Comparison of ENCODE assay signal across 1 cellular context in genomic region chr22:50581950-50582561, GRCh38.
TF ChIP-seq lines count a peak whose summit lies in the region.

No MANE protein-coding gene starts in this region.

TF ChIP-seq in HepG2, 621 proteins besides CTCF, POLR2A, EP300 and RAD21 (continued from another document and continues in another):
- TF ChIP-seq, protein P1, sequence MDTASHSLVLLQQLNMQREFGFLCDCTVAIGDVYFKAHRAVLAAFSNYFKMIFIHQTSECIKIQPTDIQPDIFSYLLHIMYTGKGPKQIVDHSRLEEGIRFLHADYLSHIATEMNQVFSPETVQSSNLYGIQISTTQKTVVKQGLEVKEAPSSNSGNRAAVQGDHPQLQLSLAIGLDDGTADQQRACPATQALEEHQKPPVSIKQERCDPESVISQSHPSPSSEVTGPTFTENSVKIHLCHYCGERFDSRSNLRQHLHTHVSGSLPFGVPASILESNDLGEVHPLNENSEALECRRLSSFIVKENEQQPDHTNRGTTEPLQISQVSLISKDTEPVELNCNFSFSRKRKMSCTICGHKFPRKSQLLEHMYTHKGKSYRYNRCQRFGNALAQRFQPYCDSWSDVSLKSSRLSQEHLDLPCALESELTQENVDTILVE (CRISPR knock-in tag; IDR thresholded peaks at IDR 0.05), result peak; percentile 92; the same call in 1 of the 2 replicates
- TF ChIP-seq NR0B2 (CRISPR knock-in tag; IDR thresholded peaks at IDR 0.05) (no peak), ZNF557 (CRISPR knock-in tag; IDR thresholded peaks at IDR 0.05) (no peak), ZNF777 (CRISPR knock-in tag; IDR thresholded peaks at IDR 0.05) (no peak), ZNF205 (CRISPR knock-in tag; IDR thresholded peaks at IDR 0.05) (no peak), HNF4G (IDR thresholded peaks at IDR 0.05; ENCODE audit: borderline replicate concordance, low read depth, low read length) (no peak), HNF4G (CRISPR knock-in tag; IDR thresholded peaks at IDR 0.05; ENCODE audit: borderline replicate concordance, low read depth) (no peak), GTF3A (CRISPR knock-in tag; conservative IDR thresholded peaks at IDR 0.05) (no peak), TAF1 (CRISPR knock-in tag; IDR thresholded peaks at IDR 0.05) (no peak; the same call in 1 of the 2 replicates), TEF (CRISPR knock-in tag; IDR thresholded peaks at IDR 0.05) (no peak), NR2F1 (CRISPR knock-in tag; IDR thresholded peaks at IDR 0.05) (peak in 1 of 2 experiments; percentile 90; a peak in 1 of 4 replicates), SMARCE1 (IDR thresholded peaks at IDR 0.05; ENCODE audit: borderline replicate concordance) (no peak), MEIS2 (CRISPR knock-in tag; IDR thresholded peaks at IDR 0.05) (no peak), ATRX (CRISPR knock-in tag; IDR thresholded peaks at IDR 0.05; ENCODE audit: borderline replicate concordance) (no peak), ZNF776 (CRISPR knock-in tag; IDR thresholded peaks at IDR 0.05) (no peak), ZNF660 (CRISPR knock-in tag; IDR thresholded peaks at IDR 0.05; ENCODE audit: borderline replicate concordance, low read depth) (no peak), SP140L (CRISPR knock-in tag; IDR thresholded peaks at IDR 0.05; ENCODE audit: borderline replicate concordance) (no peak), TBX3 (IDR thresholded peaks at IDR 0.05; ENCODE audit: borderline replicate concordance) (no peak), NFYB (CRISPR knock-in tag; IDR thresholded peaks at IDR 0.05) (no peak), NR2F2 (IDR thresholded peaks at IDR 0.05; ENCODE audit: borderline replicate concordance, low read depth) (peak; percentile 67; the same call in 1 of the 2 replicates), TOE1 (CRISPR knock-in tag; IDR thresholded peaks at IDR 0.05) (no peak), ZNF331 (CRISPR knock-in tag; IDR thresholded peaks at IDR 0.05) (no peak), ZNF652 (CRISPR knock-in tag; IDR thresholded peaks at IDR 0.05; ENCODE audit: borderline replicate concordance, low read depth) (no peak), TBL1XR1 (IDR thresholded peaks at IDR 0.05; ENCODE audit: borderline replicate concordance, low read length, partially characterized antibody) (peak; percentile 3), ZNF44 (CRISPR knock-in tag; IDR thresholded peaks at IDR 0.05) (no peak), ZNF616 (CRISPR knock-in tag; IDR thresholded peaks at IDR 0.05; ENCODE audit: low read depth) (no peak), ZBTB3 (CRISPR knock-in tag; IDR thresholded peaks at IDR 0.05; ENCODE audit: borderline replicate concordance, low read depth) (no peak), ZNF567 (CRISPR knock-in tag; IDR thresholded peaks at IDR 0.05; ENCODE audit: borderline replicate concordance) (no peak), ZNF430 (CRISPR knock-in tag; IDR thresholded peaks at IDR 0.05) (peak; percentile 19; the same call in 1 of the 2 replicates), RNF2 (conservative IDR thresholded peaks at IDR 0.05; ENCODE audit: low read depth) (no peak)
- TF ChIP-seq, protein P2, sequence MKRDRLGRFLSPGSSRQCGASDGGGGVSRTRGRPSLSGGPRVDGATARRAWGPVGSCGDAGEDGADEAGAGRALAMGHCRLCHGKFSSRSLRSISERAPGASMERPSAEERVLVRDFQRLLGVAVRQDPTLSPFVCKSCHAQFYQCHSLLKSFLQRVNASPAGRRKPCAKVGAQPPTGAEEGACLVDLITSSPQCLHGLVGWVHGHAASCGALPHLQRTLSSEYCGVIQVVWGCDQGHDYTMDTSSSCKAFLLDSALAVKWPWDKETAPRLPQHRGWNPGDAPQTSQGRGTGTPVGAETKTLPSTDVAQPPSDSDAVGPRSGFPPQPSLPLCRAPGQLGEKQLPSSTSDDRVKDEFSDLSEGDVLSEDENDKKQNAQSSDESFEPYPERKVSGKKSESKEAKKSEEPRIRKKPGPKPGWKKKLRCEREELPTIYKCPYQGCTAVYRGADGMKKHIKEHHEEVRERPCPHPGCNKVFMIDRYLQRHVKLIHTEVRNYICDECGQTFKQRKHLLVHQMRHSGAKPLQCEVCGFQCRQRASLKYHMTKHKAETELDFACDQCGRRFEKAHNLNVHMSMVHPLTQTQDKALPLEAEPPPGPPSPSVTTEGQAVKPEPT (CRISPR knock-in tag; IDR thresholded peaks at IDR 0.05; ENCODE audit: low read depth), result no peak
- TF ChIP-seq, protein P3, sequence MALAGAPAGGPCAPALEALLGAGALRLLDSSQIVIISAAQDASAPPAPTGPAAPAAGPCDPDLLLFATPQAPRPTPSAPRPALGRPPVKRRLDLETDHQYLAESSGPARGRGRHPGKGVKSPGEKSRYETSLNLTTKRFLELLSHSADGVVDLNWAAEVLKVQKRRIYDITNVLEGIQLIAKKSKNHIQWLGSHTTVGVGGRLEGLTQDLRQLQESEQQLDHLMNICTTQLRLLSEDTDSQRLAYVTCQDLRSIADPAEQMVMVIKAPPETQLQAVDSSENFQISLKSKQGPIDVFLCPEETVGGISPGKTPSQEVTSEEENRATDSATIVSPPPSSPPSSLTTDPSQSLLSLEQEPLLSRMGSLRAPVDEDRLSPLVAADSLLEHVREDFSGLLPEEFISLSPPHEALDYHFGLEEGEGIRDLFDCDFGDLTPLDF (CRISPR knock-in tag; IDR thresholded peaks at IDR 0.05), result no peak
- TF ChIP-seq, protein P4, sequence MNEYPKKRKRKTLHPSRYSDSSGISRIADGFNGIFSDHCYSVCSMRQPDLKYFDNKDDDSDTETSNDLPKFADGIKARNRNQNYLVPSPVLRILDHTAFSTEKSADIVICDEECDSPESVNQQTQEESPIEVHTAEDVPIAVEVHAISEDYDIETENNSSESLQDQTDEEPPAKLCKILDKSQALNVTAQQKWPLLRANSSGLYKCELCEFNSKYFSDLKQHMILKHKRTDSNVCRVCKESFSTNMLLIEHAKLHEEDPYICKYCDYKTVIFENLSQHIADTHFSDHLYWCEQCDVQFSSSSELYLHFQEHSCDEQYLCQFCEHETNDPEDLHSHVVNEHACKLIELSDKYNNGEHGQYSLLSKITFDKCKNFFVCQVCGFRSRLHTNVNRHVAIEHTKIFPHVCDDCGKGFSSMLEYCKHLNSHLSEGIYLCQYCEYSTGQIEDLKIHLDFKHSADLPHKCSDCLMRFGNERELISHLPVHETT (CRISPR knock-in tag; conservative IDR thresholded peaks at IDR 0.05), result no peak; the same call in 1 of the 2 replicates
- TF ChIP-seq, protein P5, sequence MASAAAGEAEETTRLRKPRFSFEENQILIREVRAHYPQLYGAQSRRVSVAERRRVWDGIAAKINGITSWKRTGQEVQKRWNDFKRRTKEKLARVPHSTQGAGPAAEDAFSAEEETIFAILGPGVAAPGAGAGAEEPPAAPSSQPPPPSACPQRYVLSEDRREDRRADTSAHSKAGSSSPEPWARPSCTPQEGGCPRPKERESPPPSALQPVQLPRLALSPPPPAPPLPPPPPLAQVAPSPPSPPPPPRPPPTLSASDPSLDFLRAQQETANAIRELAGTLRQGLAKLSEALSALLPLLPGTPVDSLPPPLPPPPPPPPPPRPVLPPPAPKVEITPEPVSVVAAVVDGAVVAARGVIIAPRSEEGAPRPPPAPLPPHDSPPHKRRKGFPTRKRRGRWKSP (CRISPR knock-in tag; IDR thresholded peaks at IDR 0.05), result no peak
- TF ChIP-seq, protein P6, sequence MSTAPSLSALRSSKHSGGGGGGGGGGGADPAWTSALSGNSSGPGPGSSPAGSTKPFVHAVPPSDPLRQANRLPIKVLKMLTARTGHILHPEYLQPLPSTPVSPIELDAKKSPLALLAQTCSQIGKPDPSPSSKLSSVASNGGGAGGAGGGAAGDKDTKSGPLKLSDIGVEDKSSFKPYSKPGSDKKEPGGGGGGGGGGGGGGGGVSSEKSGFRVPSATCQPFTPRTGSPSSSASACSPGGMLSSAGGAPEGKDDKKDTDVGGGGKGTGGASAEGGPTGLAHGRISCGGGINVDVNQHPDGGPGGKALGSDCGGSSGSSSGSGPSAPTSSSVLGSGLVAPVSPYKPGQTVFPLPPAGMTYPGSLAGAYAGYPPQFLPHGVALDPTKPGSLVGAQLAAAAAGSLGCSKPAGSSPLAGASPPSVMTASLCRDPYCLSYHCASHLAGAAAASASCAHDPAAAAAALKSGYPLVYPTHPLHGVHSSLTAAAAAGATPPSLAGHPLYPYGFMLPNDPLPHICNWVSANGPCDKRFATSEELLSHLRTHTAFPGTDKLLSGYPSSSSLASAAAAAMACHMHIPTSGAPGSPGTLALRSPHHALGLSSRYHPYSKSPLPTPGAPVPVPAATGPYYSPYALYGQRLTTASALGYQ (CRISPR knock-in tag; IDR thresholded peaks at IDR 0.05), result no peak
- TF ChIP-seq, protein P7, sequence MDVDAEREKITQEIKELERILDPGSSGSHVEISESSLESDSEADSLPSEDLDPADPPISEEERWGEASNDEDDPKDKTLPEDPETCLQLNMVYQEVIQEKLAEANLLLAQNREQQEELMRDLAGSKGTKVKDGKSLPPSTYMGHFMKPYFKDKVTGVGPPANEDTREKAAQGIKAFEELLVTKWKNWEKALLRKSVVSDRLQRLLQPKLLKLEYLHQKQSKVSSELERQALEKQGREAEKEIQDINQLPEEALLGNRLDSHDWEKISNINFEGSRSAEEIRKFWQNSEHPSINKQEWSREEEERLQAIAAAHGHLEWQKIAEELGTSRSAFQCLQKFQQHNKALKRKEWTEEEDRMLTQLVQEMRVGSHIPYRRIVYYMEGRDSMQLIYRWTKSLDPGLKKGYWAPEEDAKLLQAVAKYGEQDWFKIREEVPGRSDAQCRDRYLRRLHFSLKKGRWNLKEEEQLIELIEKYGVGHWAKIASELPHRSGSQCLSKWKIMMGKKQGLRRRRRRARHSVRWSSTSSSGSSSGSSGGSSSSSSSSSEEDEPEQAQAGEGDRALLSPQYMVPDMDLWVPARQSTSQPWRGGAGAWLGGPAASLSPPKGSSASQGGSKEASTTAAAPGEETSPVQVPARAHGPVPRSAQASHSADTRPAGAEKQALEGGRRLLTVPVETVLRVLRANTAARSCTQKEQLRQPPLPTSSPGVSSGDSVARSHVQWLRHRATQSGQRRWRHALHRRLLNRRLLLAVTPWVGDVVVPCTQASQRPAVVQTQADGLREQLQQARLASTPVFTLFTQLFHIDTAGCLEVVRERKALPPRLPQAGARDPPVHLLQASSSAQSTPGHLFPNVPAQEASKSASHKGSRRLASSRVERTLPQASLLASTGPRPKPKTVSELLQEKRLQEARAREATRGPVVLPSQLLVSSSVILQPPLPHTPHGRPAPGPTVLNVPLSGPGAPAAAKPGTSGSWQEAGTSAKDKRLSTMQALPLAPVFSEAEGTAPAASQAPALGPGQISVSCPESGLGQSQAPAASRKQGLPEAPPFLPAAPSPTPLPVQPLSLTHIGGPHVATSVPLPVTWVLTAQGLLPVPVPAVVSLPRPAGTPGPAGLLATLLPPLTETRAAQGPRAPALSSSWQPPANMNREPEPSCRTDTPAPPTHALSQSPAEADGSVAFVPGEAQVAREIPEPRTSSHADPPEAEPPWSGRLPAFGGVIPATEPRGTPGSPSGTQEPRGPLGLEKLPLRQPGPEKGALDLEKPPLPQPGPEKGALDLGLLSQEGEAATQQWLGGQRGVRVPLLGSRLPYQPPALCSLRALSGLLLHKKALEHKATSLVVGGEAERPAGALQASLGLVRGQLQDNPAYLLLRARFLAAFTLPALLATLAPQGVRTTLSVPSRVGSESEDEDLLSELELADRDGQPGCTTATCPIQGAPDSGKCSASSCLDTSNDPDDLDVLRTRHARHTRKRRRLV (CRISPR knock-in tag; IDR thresholded peaks at IDR 0.05), result 0 out of 2 replicates have a peak, but pooled peaks have one; percentile 44
- TF ChIP-seq, protein P8, sequence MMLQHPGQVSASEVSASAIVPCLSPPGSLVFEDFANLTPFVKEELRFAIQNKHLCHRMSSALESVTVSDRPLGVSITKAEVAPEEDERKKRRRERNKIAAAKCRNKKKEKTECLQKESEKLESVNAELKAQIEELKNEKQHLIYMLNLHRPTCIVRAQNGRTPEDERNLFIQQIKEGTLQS (CRISPR knock-in tag; IDR thresholded peaks at IDR 0.05), result no peak
- TF ChIP-seq, protein P9, sequence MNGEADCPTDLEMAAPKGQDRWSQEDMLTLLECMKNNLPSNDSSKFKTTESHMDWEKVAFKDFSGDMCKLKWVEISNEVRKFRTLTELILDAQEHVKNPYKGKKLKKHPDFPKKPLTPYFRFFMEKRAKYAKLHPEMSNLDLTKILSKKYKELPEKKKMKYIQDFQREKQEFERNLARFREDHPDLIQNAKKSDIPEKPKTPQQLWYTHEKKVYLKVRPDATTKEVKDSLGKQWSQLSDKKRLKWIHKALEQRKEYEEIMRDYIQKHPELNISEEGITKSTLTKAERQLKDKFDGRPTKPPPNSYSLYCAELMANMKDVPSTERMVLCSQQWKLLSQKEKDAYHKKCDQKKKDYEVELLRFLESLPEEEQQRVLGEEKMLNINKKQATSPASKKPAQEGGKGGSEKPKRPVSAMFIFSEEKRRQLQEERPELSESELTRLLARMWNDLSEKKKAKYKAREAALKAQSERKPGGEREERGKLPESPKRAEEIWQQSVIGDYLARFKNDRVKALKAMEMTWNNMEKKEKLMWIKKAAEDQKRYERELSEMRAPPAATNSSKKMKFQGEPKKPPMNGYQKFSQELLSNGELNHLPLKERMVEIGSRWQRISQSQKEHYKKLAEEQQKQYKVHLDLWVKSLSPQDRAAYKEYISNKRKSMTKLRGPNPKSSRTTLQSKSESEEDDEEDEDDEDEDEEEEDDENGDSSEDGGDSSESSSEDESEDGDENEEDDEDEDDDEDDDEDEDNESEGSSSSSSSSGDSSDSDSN (CRISPR knock-in tag; IDR thresholded peaks at IDR 0.05), result peak; percentile 46; the same call in 1 of the 2 replicates
- TF ChIP-seq, protein P10, sequence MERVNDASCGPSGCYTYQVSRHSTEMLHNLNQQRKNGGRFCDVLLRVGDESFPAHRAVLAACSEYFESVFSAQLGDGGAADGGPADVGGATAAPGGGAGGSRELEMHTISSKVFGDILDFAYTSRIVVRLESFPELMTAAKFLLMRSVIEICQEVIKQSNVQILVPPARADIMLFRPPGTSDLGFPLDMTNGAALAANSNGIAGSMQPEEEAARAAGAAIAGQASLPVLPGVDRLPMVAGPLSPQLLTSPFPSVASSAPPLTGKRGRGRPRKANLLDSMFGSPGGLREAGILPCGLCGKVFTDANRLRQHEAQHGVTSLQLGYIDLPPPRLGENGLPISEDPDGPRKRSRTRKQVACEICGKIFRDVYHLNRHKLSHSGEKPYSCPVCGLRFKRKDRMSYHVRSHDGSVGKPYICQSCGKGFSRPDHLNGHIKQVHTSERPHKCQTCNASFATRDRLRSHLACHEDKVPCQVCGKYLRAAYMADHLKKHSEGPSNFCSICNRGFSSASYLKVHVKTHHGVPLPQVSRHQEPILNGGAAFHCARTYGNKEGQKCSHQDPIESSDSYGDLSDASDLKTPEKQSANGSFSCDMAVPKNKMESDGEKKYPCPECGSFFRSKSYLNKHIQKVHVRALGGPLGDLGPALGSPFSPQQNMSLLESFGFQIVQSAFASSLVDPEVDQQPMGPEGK (CRISPR knock-in tag; IDR thresholded peaks at IDR 0.05), result 0 out of 2 replicates have a peak, but pooled peaks have one; percentile 30
